In the genomic region with DNA sequence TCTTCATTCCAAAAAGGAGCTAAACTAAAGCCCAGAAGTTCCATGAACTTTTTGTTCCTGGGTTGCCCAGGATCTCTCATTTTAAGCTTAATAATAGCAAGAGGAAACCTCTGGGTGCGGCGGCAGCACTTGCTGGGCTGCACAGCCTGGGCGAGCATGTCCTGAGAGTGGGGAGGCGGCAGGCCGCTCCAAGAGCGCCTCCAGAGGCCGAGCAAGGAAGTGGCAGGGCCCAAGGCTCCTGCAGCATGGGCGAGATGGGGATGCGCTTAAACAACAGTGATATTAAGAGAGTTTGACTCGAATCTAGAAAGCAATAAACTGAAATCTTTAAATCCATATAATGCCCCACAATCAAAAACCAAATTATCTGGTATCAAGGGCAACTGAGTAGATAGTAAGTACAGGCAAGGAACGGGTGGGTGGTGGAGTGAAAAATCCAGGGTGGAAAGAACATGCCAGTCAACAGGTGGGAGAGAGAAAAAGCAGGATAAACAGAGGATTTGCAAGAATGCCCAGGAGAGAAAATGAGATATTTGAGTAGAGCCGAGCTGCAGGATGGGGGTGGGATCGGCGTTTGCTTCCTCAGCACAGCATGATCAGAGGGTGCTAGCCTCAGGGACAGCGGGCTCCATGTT, we compare ENCODE assay signal across 8 cellular contexts. TPM values are rescaled to one million over a fixed set of nuclear protein-coding genes. Genes with fewer than 3 reads are reported as not detected.
DNase-seq lines count a peak whose midpoint lies in the region; ATAC-seq and TF ChIP-seq lines count a peak whose summit lies in the region.

No MANE protein-coding gene starts in this region.

- ATAC-seq in CD8-positive, alpha-beta T cell = no peak
- peak; percentile 65 for ATAC-seq in HG03196 (IDR thresholded peaks at IDR 0.05; ENCODE audit: unreplicated experiment)

- H3K4me3 Mint-ChIP-seq in CD8-positive, alpha-beta T cell = no peak overlapping the region

- H3K4me1 Mint-ChIP-seq in CD8-positive, alpha-beta T cell (ENCODE audit: low read depth) = no peaks in the 10 kb centered on the region

- no peaks in the 10 kb centered on the region for H3K9me3 ChIP-seq in CD8-positive, alpha-beta T cell (ENCODE audit: low read length)
- no peaks in the 10 kb centered on the region for H3K9me3 ChIP-seq in trophoblast cell (ENCODE audit: insufficient read depth, low read depth, low read length)

- no peak overlapping the region for H2AFZ ChIP-seq in trophoblast cell (ENCODE audit: insufficient read depth, low read length, poor library complexity)

- H3K27ac ChIP-seq in CD8-positive, alpha-beta T cell (ENCODE audit: low read depth, low read length) = no peak overlapping the region
- no peak overlapping the region for H3K27ac ChIP-seq in trophoblast cell (ENCODE audit: low read depth, low read length)

- no peak overlapping the region for H3K4ac ChIP-seq in trophoblast cell (ENCODE audit: low read depth, low read length)

- intact Hi-C loops in CD8-positive, alpha-beta T cell (cut with DNase I, micrococcal nuclease) = no loop called here

- H3K9ac ChIP-seq in trophoblast cell (ENCODE audit: low read length) = no peak overlapping the region

- H3K36me3 ChIP-seq in CD8-positive, alpha-beta T cell (ENCODE audit: insufficient read depth, low read length) = no peaks in the 10 kb centered on the region
- H3K36me3 ChIP-seq in trophoblast cell (ENCODE audit: control insufficient read depth in 1 of 2, insufficient read depth in 2 of 2, low read length in 2 of 2) = no peaks in the 10 kb centered on the region

- no peak overlapping the region for H3K4me3 ChIP-seq in CD8-positive, alpha-beta T cell (ENCODE audit: low read depth, low read length)
- H3K4me3 ChIP-seq in epithelial cell of proximal tubule (ENCODE audit: low read depth, low read length) = no peak overlapping the region
- H3K4me3 ChIP-seq in trophoblast cell (ENCODE audit: low read depth, low read length) = no peak overlapping the region

- no peak overlapping the region for H4K12ac ChIP-seq in trophoblast cell (ENCODE audit: low read depth, low read length)

- no peak overlapping the region for H3K4me2 ChIP-seq in trophoblast cell (ENCODE audit: low read length)

- H3K79me2 ChIP-seq in trophoblast cell (ENCODE audit: control insufficient read depth, insufficient read depth, low read length, poor library complexity) = no peaks in the 10 kb centered on the region

- H4K91ac ChIP-seq in trophoblast cell (ENCODE audit: low read depth, low read length) = no peak overlapping the region

- H2BK120ac ChIP-seq in trophoblast cell (ENCODE audit: insufficient read depth, low read length, poor library complexity) = no peak overlapping the region

- no peak overlapping the region for H3K27ac Mint-ChIP-seq in CD8-positive, alpha-beta T cell

- TF ChIP-seq CTCF in CD8-positive, alpha-beta T cell (IDR thresholded peaks at IDR 0.05) = peak; percentile 25
- TF ChIP-seq CTCF in epithelial cell of proximal tubule (conservative IDR thresholded peaks at IDR 0.05; ENCODE audit: low read depth, low read length) = peak; percentile 88

- H3K79me1 ChIP-seq in trophoblast cell (ENCODE audit: low read length) = no peaks in the 10 kb centered on the region

- H2BK12ac ChIP-seq in trophoblast cell (ENCODE audit: low read length) = no peak overlapping the region

- no peaks in the 10 kb centered on the region for H3K36me3 Mint-ChIP-seq in CD8-positive, alpha-beta T cell

- no peak overlapping the region for H2BK5ac ChIP-seq in trophoblast cell (ENCODE audit: low read depth, low read length, poor library complexity)

- H3K27me3 Mint-ChIP-seq in CD8-positive, alpha-beta T cell (ENCODE audit: low read depth) = peaks cover 2% of the 10 kb centered on the region

- H4K8ac ChIP-seq in trophoblast cell (ENCODE audit: low read depth, low read length) = no peak overlapping the region

- no peak overlapping the region for H3K18ac ChIP-seq in trophoblast cell (ENCODE audit: low read length)

- H3K14ac ChIP-seq in trophoblast cell (ENCODE audit: low read length) = no peak overlapping the region

- H3K9me3 Mint-ChIP-seq in CD8-positive, alpha-beta T cell = no peaks in the 10 kb centered on the region

- no peak overlapping the region for H2AK5ac ChIP-seq in trophoblast cell (ENCODE audit: low read length)

- WGBS in trophoblast cell (ENCODE audit: extremely low coverage, insufficient coverage, insufficient read length) = no CpG with 5 or more reads among the region's 15 CpGs

- H3K27me3 ChIP-seq in CD8-positive, alpha-beta T cell (ENCODE audit: insufficient read depth, low read length) = no peaks in the 10 kb centered on the region
- H3K27me3 ChIP-seq in trophoblast cell (ENCODE audit: insufficient read depth, low read length) = no peaks in the 10 kb centered on the region

- CTCF ChIA-PET in CD8-positive, alpha-beta T cell (lab: Charles Lee) = interaction anchor here (0.6 kb wide), 1 partner anchor 10 kb away, joined by 3 read pairs; no protein-coding TSS in a partner anchor

- POLR2A ChIA-PET in CD8-positive, alpha-beta T cell (lab: Charles Lee) = no interaction called here

- no peak overlapping the region for H3K23ac ChIP-seq in trophoblast cell (ENCODE audit: low read length)

- no peaks in the 10 kb centered on the region for H3K4me1 ChIP-seq in CD8-positive, alpha-beta T cell (ENCODE audit: insufficient read depth, low read length)
- no peaks in the 10 kb centered on the region for H3K4me1 ChIP-seq in trophoblast cell (ENCODE audit: control insufficient read depth in 1 of 2, insufficient read depth in 2 of 2, low read length in 2 of 2)

- DNase-seq in CD8-positive, alpha-beta T cell = no peak
- DNase-seq in GM19240 (ENCODE audit: insufficient read length, low spot score) = peak; percentile 63
- peak; percentile 19 for DNase-seq in SHP77 treated with DMSO at 0.1 percent for 48 hours (lab: John Stamatoyannopoulos, UW)
- DNase-seq in epithelial cell of proximal tubule (ENCODE audit: low read depth) = no peak
- DNase-seq in trophoblast cell = peak; percentile 53 to 67
- no peak for DNase-seq in T1000 (lab: John Stamatoyannopoulos, UW)
- no peak for DNase-seq in mucosa of gallbladder (ENCODE audit: low spot score)

RNA-seq across cellular contexts. Expression of gene TNR, which starts 14.1 kb away (rescaled TPM):
- not detected for total RNA-seq in CD8-positive, alpha-beta T cell
- total RNA-seq in epithelial cell of proximal tubule = not detected in 2 replicates
- polyA plus RNA-seq in trophoblast cell (2013) = 0.04 and 0.07 TPM in 2 replicates
- total RNA-seq in mucosa of gallbladder = not detected

Comparison
In these comparisons a context has a peak if more than half of its experiments do, and no peak if none do; other contexts are left out.
1. DNase-seq: peak in GM19240 (single experiment), SHP77 treated with DMSO at 0.1 percent for 48 hours (single experiment) and trophoblast cell (2 of 2); none in CD8-positive, alpha-beta T cell (0 of 7), epithelial cell of proximal tubule (single experiment), T1000 (single experiment) and mucosa of gallbladder (single experiment).